8 cellular contexts compared by ENCODE assay signal in the genomic region with DNA sequence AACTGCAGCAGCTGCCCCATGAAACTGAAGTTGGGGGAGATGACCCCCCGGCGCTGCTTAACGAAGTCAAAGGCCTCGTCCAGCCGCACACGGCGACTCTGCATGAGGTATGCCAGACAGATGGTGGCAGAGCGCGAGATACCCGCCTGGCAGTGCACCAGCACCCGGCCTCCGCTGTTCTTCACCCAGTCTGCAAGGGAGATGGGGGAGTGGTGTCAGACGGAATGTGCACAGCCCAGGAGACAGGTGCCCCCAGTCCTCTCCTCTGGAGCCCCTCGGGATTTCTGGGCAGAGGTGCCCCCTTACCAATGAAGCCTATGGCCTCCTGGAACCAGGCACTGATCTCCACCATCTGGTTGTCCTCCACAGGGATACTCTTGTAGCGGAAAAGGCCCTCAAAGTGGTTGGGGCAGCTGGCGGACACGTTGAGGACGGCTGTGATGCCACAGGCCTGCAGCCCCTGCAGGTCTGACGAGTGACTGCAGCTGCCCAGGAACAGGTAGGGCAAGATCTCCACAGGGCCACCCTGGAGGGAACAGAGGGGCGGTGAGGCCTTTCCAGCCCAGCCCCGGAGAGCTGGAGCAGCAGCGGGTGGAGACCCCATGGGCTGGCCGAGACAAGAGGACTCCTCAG. TPM values are rescaled to one million over a fixed set of nuclear protein-coding genes. Genes with fewer than 3 reads are reported as not detected.
DNase-seq lines count a peak whose midpoint lies in the region; ATAC-seq and TF ChIP-seq lines count a peak whose summit lies in the region.

No MANE protein-coding gene starts in this region.

- H3K27me3 ChIP-seq in AG04450 (ENCODE audit: control insufficient read depth, insufficient read depth, low read length) (no peaks in the 10 kb centered on the region), neutrophil (peaks cover 9% of the 10 kb centered on the region)

- H3K36me3 ChIP-seq in neutrophil: no peaks in the 10 kb centered on the region

- POLR2A ChIA-PET in AG04450 (lab: Yijun Ruan, JAX): no interaction called here

- CTCF ChIA-PET in AG04450 (lab: Charles Lee): interaction anchor here (1.4 kb wide), 1 partner anchor 30 kb away, joined by 3 read pairs; no protein-coding TSS in a partner anchor

- peaks cover 42 to 45% of the 10 kb centered on the region in 2 experiments for H3K4me1 ChIP-seq in neutrophil (ENCODE audit: control insufficient read depth in 1 of 2, insufficient read depth in 1 of 2, low read depth in 1 of 2, low read length in 1 of 2)

- H3K27ac ChIP-seq in AG04450 (ENCODE audit: low read depth, low read length): no peak overlapping the region
- H3K27ac ChIP-seq in neutrophil: no peak overlapping the region

- DNase-seq in AG04450 (ENCODE audit: low read depth, low spot score) (no peak), GM20000 (ENCODE audit: low spot score) (peak; percentile 61), SK-N-DZ (ENCODE audit: low spot score) (peak; percentile 32), cerebellum (ENCODE audit: low spot score) (peak; percentile 42), EL (no peak), NCI-H446 treated with DMSO at 0.1 percent for 48 hours (lab: John Stamatoyannopoulos, UW) (no peak)

- ATAC-seq in HG03342 (IDR thresholded peaks at IDR 0.05; ENCODE audit: unreplicated experiment): no peak

- 0 out of 2 replicates have a peak, but pooled peaks have one; percentile 2 for TF ChIP-seq CTCF in AG04450 (IDR thresholded peaks at IDR 0.05; ENCODE audit: low read depth, low read length)
- peak; percentile 11 for TF ChIP-seq CTCF in GM20000 (IDR thresholded peaks at IDR 0.05; ENCODE audit: extremely low read depth, missing control alignments)
- no peak for TF ChIP-seq CTCF in neutrophil (IDR thresholded peaks at IDR 0.05)

- peak overlapping the region; percentile 63 for H3K4me3 ChIP-seq in AG04450 (ENCODE audit: low read depth, low read length)
- peak overlapping the region; percentile 68 to 76 for H3K4me3 ChIP-seq in neutrophil (ENCODE audit: low read depth in 1 of 2, low read length in 1 of 2)

- no peaks in the 10 kb centered on the region; the same call in 1 of the 2 replicates for H3K9me3 ChIP-seq in AG04450 (ENCODE audit: control insufficient read depth, insufficient read depth, low read length)
- no peaks in the 10 kb centered on the region for H3K9me3 ChIP-seq in neutrophil

RNA-seq across cellular contexts. Expression of a gene that starts 1.3 kb away (rescaled TPM):
- polyA plus RNA-seq in AG04450 (2011; rRNA removed): 0.94 and 1.0 TPM in 2 replicates
- 1.2 and 1.5 TPM in 2 replicates for polyA minus RNA-seq in AG04450 (2011; rRNA and poly(A)+ RNA removed)
- polyA plus RNA-seq in SK-N-DZ (2014; cell fraction: cytosol; rRNA removed): 4.1 and 8.1 TPM in 2 replicates
- 40.0 and 55.5 TPM in 2 replicates for polyA plus RNA-seq in SK-N-DZ (2014; cell fraction: nucleus; rRNA removed)
- 4.1 TPM for total RNA-seq in cerebellum

RNA-seq across cellular contexts. Expression of a gene that starts 5.7 kb away (rescaled TPM):
- not detected in 2 replicates for polyA plus RNA-seq in AG04450 (2011; rRNA removed)
- polyA minus RNA-seq in AG04450 (2011; rRNA and poly(A)+ RNA removed): not detected in 2 replicates
- not detected in 2 replicates for polyA plus RNA-seq in SK-N-DZ (2014; cell fraction: cytosol; rRNA removed)
- polyA plus RNA-seq in SK-N-DZ (2014; cell fraction: nucleus; rRNA removed): not detected in 2 replicates
- not detected for total RNA-seq in cerebellum

RNA-seq across cellular contexts. Expression of a gene that starts 27.6 kb away (rescaled TPM):
- not detected in 2 replicates for polyA plus RNA-seq in AG04450 (2011; rRNA removed)
- not detected in 2 replicates for polyA minus RNA-seq in AG04450 (2011; rRNA and poly(A)+ RNA removed)
- not detected in 2 replicates for polyA plus RNA-seq in SK-N-DZ (2014; cell fraction: cytosol; rRNA removed)
- 0.27 and 0.30 TPM in 2 replicates for polyA plus RNA-seq in SK-N-DZ (2014; cell fraction: nucleus; rRNA removed)
- total RNA-seq in cerebellum: not detected

Comparison
In these comparisons a context has a peak if more than half of its experiments do, and no peak if none do; other contexts are left out.
1. DNase-seq: peak in GM20000 (single experiment), SK-N-DZ (single experiment) and cerebellum (single experiment); none in AG04450 (single experiment), EL (single experiment) and NCI-H446 treated with DMSO at 0.1 percent for 48 hours (single experiment).